12 cellular contexts compared by ENCODE assay signal in the genomic region with DNA sequence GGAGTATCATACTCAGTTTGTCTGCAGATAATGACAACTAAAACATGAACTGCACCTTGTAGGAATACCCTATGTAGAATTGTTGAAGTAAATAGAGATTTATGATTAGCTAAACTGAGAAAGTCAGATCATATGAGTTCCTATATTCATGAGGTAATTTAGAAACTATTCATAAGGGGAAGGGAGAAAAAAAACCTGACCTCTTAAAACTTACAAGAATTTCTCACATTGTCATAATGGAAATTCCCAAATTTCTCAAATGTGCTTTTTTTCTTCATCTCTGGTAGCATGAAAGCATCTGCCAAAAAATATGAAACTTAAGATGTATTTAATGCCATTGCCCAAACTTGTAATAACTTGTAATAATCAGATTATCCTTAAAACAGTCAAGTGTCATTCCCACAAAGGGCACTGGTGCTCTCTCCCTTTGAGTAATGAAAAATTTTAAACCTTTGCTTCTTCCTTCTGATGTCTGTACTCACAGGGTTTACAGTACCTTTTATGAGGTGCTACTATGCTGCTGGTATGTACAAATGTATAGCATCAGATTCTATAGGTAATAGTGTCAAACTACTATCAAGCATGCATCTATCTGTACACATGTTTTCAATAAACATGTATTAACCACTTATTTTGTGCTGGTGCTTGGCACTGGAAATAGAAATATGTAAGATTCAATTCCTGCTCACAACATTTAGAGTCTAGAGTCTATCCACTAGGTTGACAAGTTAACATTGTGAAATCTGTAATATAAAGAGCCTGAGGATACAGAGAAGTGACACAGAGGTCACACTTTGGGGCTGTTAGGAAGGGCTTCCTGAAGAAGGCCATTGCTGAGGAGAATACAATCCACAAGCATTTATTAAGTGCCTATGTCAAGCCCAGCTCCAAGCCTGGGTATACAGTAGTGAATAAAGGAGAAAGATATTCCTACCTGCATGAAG. TPM values are rescaled to one million over a fixed set of nuclear protein-coding genes. Genes with fewer than 3 reads are reported as not detected.
DNase-seq lines count a peak whose midpoint lies in the region; ATAC-seq, FAIRE-seq and TF ChIP-seq lines count a peak whose summit lies in the region.
"Had no signal": no experiment of that assay in that cellular context is flagged by ENCODE, and none has a peak within 500 bp of the region (broad histone marks: within the 10 kb centered on the region; RNA-seq: fewer than 3 reads in every experiment).

No MANE protein-coding gene starts in this region.

- DNase-seq in GM03348 (ENCODE audit: low spot score), result peak; percentile 37
- DNase-seq in bronchial epithelial cell (ENCODE audit: low read depth), result peak; percentile 57
- no peak for DNase-seq in nucleus accumbens (lab: John Stamatoyannopoulos, UW)
- no peak for DNase-seq in SIG-M5 treated with dmso at 0.1 percent for 504 hours (lab: John Stamatoyannopoulos, UW; ENCODE audit: unreplicated experiment)
- DNase-seq in H54 (ENCODE audit: insufficient read length, low spot score), result no peak
- DNase-seq in RKO (ENCODE audit: low spot score), result no peak
- DNase-seq: Calu3; esophagus squamous epithelium; NCI-H146; stimulated activated CD4-positive, alpha-beta T cell treated with anti-CD3 and anti-CD28 coated beads, Interleukin-15, amount 100 ng/mL, for 24 hours had no signal

- TF ChIP-seq POLR2A in H54 (IDR thresholded peaks at IDR 0.05; ENCODE audit: low read depth, low read length), result no peak

- no peaks in the 10 kb centered on the region for H3K36me3 ChIP-seq in bronchial epithelial cell (ENCODE audit: control insufficient read depth, insufficient read depth, low read length)
- H3K36me3 ChIP-seq: esophagus squamous epithelium had no signal

- no peak for FAIRE-seq in bronchial epithelial cell (lab: Jason Lieb, UNC)
- no peak for FAIRE-seq in H54 (lab: Jason Lieb, UNC)

- TF ChIP-seq CTCF in bronchial epithelial cell (IDR thresholded peaks at IDR 0.05; ENCODE audit: insufficient read depth, low read length, severe bottlenecking), result no peak

- ATAC-seq in GM19328 (IDR thresholded peaks at IDR 0.05; ENCODE audit: unreplicated experiment) (peak; percentile 34), HG03060 (IDR thresholded peaks at IDR 0.05; ENCODE audit: low read depth, unreplicated experiment) (peak; percentile 41)

- no peak overlapping the region for H3K4me3 ChIP-seq in bronchial epithelial cell (ENCODE audit: low read depth, low read length)
- H3K4me3 ChIP-seq: esophagus squamous epithelium had no signal

- no peaks in the 10 kb centered on the region for H3K27me3 ChIP-seq in bronchial epithelial cell (ENCODE audit: control insufficient read depth, insufficient read depth, low read length)
- H3K27me3 ChIP-seq: esophagus squamous epithelium had no signal

RNA-seq across cellular contexts. Expression of gene DRAM1, which starts 17.4 kb away (rescaled TPM):
- total RNA-seq in bronchial epithelial cell, result 5.8 and 7.8 TPM in 2 replicates

RNA-seq across cellular contexts. Expression of gene GNPTAB, which starts 29.2 kb away (rescaled TPM):
- 15.8 and 16.4 TPM in 2 replicates for total RNA-seq in bronchial epithelial cell

Comparison
In these comparisons a context has a peak if more than half of its experiments do, and no peak if none do; other contexts are left out.
1. DNase-seq: peak in GM03348 (single experiment) and bronchial epithelial cell (single experiment); none in nucleus accumbens (0 of 56), SIG-M5 treated with dmso at 0.1 percent for 504 hours (single experiment), H54 (single experiment) and RKO (single experiment).